ENCODE assay signal across 26 cellular contexts in genomic region chr4:1769692-1770091, GRCh38. TPM values are rescaled to one million over a fixed set of nuclear protein-coding genes. Genes with fewer than 3 reads are reported as not detected.
A peak's percentile ranks its signal among the peaks of the same experiment; 100 is the strongest.
DNase-seq lines count a peak whose midpoint lies in the region; ATAC-seq and TF ChIP-seq lines count a peak whose summit lies in the region.
"Had no signal": no experiment of that assay in that cellular context is flagged by ENCODE, and none has a peak within 500 bp of the region (broad histone marks: within the 10 kb centered on the region; RNA-seq: fewer than 3 reads in every experiment).

No MANE protein-coding gene starts in this region.

- H3K27ac Mint-ChIP-seq in activated naive CD4-positive, alpha-beta T cell treated with anti-CD3 and anti-CD28 coated beads, Interleukin-2, amount 10 ng/mL, durations not matched to agents 7 days and 5 days, result no peak overlapping the region
- H3K27ac Mint-ChIP-seq: CD4-positive, alpha-beta T cell had no signal

- H3K9me3 ChIP-seq in BLaER1 (no peaks in the 10 kb centered on the region), lower lobe of right lung (no peaks in the 10 kb centered on the region), upper lobe of left lung (no peaks in the 10 kb centered on the region)
- H3K9me3 ChIP-seq: Peyer's patch, SK-N-SH had no signal

- no peak for TF ChIP-seq EP300 in upper lobe of left lung (IDR thresholded peaks at IDR 0.05)

- no peaks in the 10 kb centered on the region for H3K36me3 Mint-ChIP-seq in activated naive CD4-positive, alpha-beta T cell treated with anti-CD3 and anti-CD28 coated beads, Interleukin-2, amount 10 ng/mL, durations not matched to agents 7 days and 5 days

- H3K4me3 ChIP-seq in BLaER1, result peak overlapping the region; percentile 29; the same call in 1 of the 2 replicates
- H3K4me3 ChIP-seq in lower lobe of right lung, result no peak overlapping the region
- no peak overlapping the region for H3K4me3 ChIP-seq in upper lobe of left lung
- H3K4me3 ChIP-seq: Peyer's patch had no signal

- peaks cover 52% of the 10 kb centered on the region for H3K27me3 ChIP-seq in BLaER1
- peaks cover 27% of the 10 kb centered on the region for H3K27me3 ChIP-seq in lower lobe of right lung (ENCODE audit: low read depth)
- peaks cover 0 to 11% (median 1%) of the 10 kb centered on the region in 4 donors for H3K27me3 ChIP-seq in upper lobe of left lung

- no peak overlapping the region for H3K27ac ChIP-seq in BLaER1
- H3K27ac ChIP-seq in RWPE1, result peak overlapping the region; percentile 81
- H3K27ac ChIP-seq in lower lobe of right lung, result peak overlapping the region; percentile 80
- H3K27ac ChIP-seq in upper lobe of left lung, result peak overlapping the region; percentile 67 to 87 (median 74)
- H3K27ac ChIP-seq: HL-60, Peyer's patch had no signal

- H4K20me1 ChIP-seq in BLaER1, result peaks cover 45% of the 10 kb centered on the region

- POLR2A ChIA-PET in RWPE1 (lab: Yijun Ruan, JAX; ENCODE audit: low non-redundant PET), result no interaction called here

- no peaks in the 10 kb centered on the region for H3K9me3 Mint-ChIP-seq in activated naive CD4-positive, alpha-beta T cell treated with anti-CD3 and anti-CD28 coated beads, Interleukin-2, amount 10 ng/mL, durations not matched to agents 7 days and 5 days
- H3K9me3 Mint-ChIP-seq: CD4-positive, alpha-beta T cell had no signal

- no peaks in the 10 kb centered on the region for H3K36me3 ChIP-seq in BLaER1
- no peaks in the 10 kb centered on the region for H3K36me3 ChIP-seq in lower lobe of right lung
- H3K36me3 ChIP-seq in upper lobe of left lung, result no peaks in the 10 kb centered on the region
- H3K36me3 ChIP-seq: Peyer's patch had no signal

- WGBS in upper lobe of left lung, 2 donors, result 53% methylated on average over 4 of the region's 6 CpGs; no CpG with 5 or more reads in 1 of the 2 donors

- H3K4me1 ChIP-seq in BLaER1 (peaks cover 81% of the 10 kb centered on the region), lower lobe of right lung (peaks cover 40% of the 10 kb centered on the region), upper lobe of left lung (peaks cover 17 to 55% (median 43%) of the 10 kb centered on the region in 4 donors)

- no peak for TF ChIP-seq POLR2A in upper lobe of left lung (IDR thresholded peaks at IDR 0.05)

- DNase-seq in RWPE1 (ENCODE audit: low spot score) (no peak), lower lobe of right lung (no peak), upper lobe of left lung (no peak), GM19240 (ENCODE audit: insufficient read length, low spot score) (no peak)
- DNase-seq in activated naive CD4-positive, alpha-beta T cell treated with anti-CD3 and anti-CD28 coated beads, Interleukin-2, amount 10 ng/mL, durations not matched to agents 7 days and 5 days, result no peak
- DNase-seq: 8988T; ACHN; CD4-positive, alpha-beta T cell; COR-L47; GOT3; HCEC 1CT; Karpas-422; NCI-H1092; NCI-H1417 treated with DMSO at 0.1 percent for 48 hours; NCI-H1694 treated with DMSO at 0.1 percent for 48 hours; NCI-H2081; NCI-H2171; NCI-H226; NCI-H510A; NCI-H69; Peyer's patch; SK-N-SH had no signal

- ATAC-seq in lower lobe of right lung, result no peak
- no peak for ATAC-seq in upper lobe of left lung (ENCODE audit: low FRiP score in 2 of 2)
- ATAC-seq in HG03159 (IDR thresholded peaks at IDR 0.05; ENCODE audit: unreplicated experiment), result no peak

- H3K4me3 Mint-ChIP-seq in activated naive CD4-positive, alpha-beta T cell treated with anti-CD3 and anti-CD28 coated beads, Interleukin-2, amount 10 ng/mL, durations not matched to agents 7 days and 5 days, result no peak overlapping the region
- H3K4me3 Mint-ChIP-seq: CD4-positive, alpha-beta T cell had no signal

- no peak for TF ChIP-seq CTCF in RWPE1 (conservative IDR thresholded peaks at IDR 0.05; ENCODE audit: low read depth)
- no peak for TF ChIP-seq CTCF in lower lobe of right lung (IDR thresholded peaks at IDR 0.05)
- TF ChIP-seq CTCF in upper lobe of left lung (IDR thresholded peaks at IDR 0.05), result no peak

- intact Hi-C loops in lower lobe of right lung (cut with DNase I), result no loop called here

- H3K4me2 ChIP-seq in BLaER1, result peak overlapping the region; percentile 88
- H3K4me2 ChIP-seq: SK-N-SH had no signal

- H3K27me3 Mint-ChIP-seq in activated naive CD4-positive, alpha-beta T cell treated with anti-CD3 and anti-CD28 coated beads, Interleukin-2, amount 10 ng/mL, durations not matched to agents 7 days and 5 days, result peaks cover 62% of the 10 kb centered on the region

- peaks cover 7% of the 10 kb centered on the region for H3K4me1 Mint-ChIP-seq in activated naive CD4-positive, alpha-beta T cell treated with anti-CD3 and anti-CD28 coated beads, Interleukin-2, amount 10 ng/mL, durations not matched to agents 7 days and 5 days

- H3K9ac ChIP-seq in BLaER1, result 0 out of 2 replicates have a peak overlapping the region, but pooled peaks have one; percentile 10
- H3K9ac ChIP-seq: SK-N-SH had no signal

- CTCF ChIA-PET in RWPE1 (lab: Yijun Ruan, JAX), result interaction anchor here (0.6 kb wide), 1 partner anchor 379 kb away, joined by 5 read pairs; no protein-coding TSS in a partner anchor
- CTCF ChIA-PET in activated naive CD4-positive, alpha-beta T cell treated with anti-CD3 and anti-CD28 coated beads, Interleukin-2, amount 10 ng/mL, durations not matched to agents 7 days and 5 days (lab: Charles Lee), result no interaction called here

RNA-seq across cellular contexts. Expression of gene FGFR3, which starts 23.4 kb away (rescaled TPM):
- total RNA-seq in lower lobe of right lung, result 34.2 TPM
- 10 to 100 TPM; 18.5 to 92.2 (median 24.4) TPM for total RNA-seq in upper lobe of left lung
- total RNA-seq: OCI-LY7 had no signal

RNA-seq across cellular contexts. Expression of gene TACC3, which starts 48.4 kb away (rescaled TPM):
- 19.3 TPM for total RNA-seq in lower lobe of right lung
- total RNA-seq in upper lobe of left lung, result 10 to 100 TPM in 5 of 6 donors, 1 to 10 TPM in 1; 8.9 to 47.4 (median 21.9) TPM

RNA-seq across cellular contexts. Expression of gene TMEM129, which starts 48.6 kb away (rescaled TPM):
- total RNA-seq in lower lobe of right lung (30.9 TPM), upper lobe of left lung (10 to 100 TPM; 38.9 to 99.1 (median 49.6) TPM)

RNA-seq across cellular contexts. Expression of gene SLBP, which starts 57.6 kb away (rescaled TPM):
- 31.6 TPM for total RNA-seq in lower lobe of right lung
- 10 to 100 TPM; 33.0 to 51.1 (median 38.0) TPM for total RNA-seq in upper lobe of left lung
